15 cellular contexts compared by ENCODE assay signal in the genomic region with DNA sequence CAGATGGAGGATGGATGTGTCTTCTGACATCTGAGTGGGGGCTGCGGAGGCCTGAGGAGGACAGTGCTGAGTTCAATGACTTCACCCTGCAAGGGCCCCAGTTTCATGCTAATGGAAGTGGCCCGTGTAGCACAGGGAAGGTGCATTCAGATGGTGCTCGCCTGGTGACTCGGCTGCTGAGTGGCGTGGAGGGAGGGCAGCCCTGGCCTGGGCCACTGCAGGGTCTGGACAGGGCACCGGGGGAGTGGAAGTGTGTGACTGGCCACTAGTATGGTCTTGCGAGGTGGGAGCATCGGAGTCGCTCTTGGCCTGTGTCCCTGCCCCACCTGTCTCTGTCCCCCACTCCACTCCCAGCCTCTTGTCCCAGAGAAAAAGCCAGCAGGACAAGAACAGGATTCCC. TPM values are rescaled to one million over a fixed set of nuclear protein-coding genes. Genes with fewer than 3 reads are reported as not detected.
DNase-seq lines count a peak whose midpoint lies in the region; ATAC-seq and TF ChIP-seq lines count a peak whose summit lies in the region.
"Had no signal": no experiment of that assay in that cellular context is flagged by ENCODE, and none has a peak within 500 bp of the region (broad histone marks: within the 10 kb centered on the region; RNA-seq: fewer than 3 reads in every experiment).

No MANE protein-coding gene starts in this region.

- no peaks in the 10 kb centered on the region for H3K36me3 ChIP-seq in right atrium auricular region
- no peaks in the 10 kb centered on the region for H3K36me3 ChIP-seq in GM23338 (ENCODE audit: insufficient read depth)
- no peaks in the 10 kb centered on the region for H3K36me3 ChIP-seq in naive thymus-derived CD4-positive, alpha-beta T cell (ENCODE audit: control insufficient read depth in 2 of 3, insufficient read depth in 3 of 3, low read length in 3 of 3)
- H3K36me3 ChIP-seq: BLaER1 had no signal

- H3K4me1 ChIP-seq in right atrium auricular region, result peaks cover 0 to 14% of the 10 kb centered on the region in 2 donors
- peaks cover 5% of the 10 kb centered on the region for H3K4me1 ChIP-seq in GM23338 (ENCODE audit: insufficient read depth)
- peaks cover 7 to 20% of the 10 kb centered on the region in 2 donors for H3K4me1 ChIP-seq in naive thymus-derived CD4-positive, alpha-beta T cell (ENCODE audit: control insufficient read depth in 2 of 2, insufficient read depth in 2 of 2, low read length in 2 of 2)

- intact Hi-C loops in Right ventricle myocardium inferior (cut with DNase I), result no loop called here
- intact Hi-C loops in naive thymus-derived CD4-positive, alpha-beta T cell (cut with micrococcal nuclease), result no loop called here

- ATAC-seq in Right ventricle myocardium inferior, result no peak
- peak; percentile 1; the same call in 1 of the 3 replicates for ATAC-seq in GM23338
- no peak for ATAC-seq in naive thymus-derived CD4-positive, alpha-beta T cell

- no peaks in the 10 kb centered on the region; the same call in 2 of the 3 replicates for H3K36me3 Mint-ChIP-seq in GM23338 (ENCODE audit: low read depth)
- H3K36me3 Mint-ChIP-seq in glutamatergic neuron (ENCODE audit: unreplicated experiment), result no peaks in the 10 kb centered on the region
- H3K36me3 Mint-ChIP-seq in nephron (ENCODE audit: low read depth), result no peaks in the 10 kb centered on the region
- H3K36me3 Mint-ChIP-seq in naive thymus-derived CD4-positive, alpha-beta T cell, result peaks cover 0 to 5% (median 0%) of the 10 kb centered on the region in 5 donors
- H3K36me3 Mint-ChIP-seq: CD4-positive, CD25-positive, alpha-beta regulatory T cell had no signal

- POLR2A ChIA-PET in naive thymus-derived CD4-positive, alpha-beta T cell (lab: Charles Lee), result no interaction called here

- no peaks in the 10 kb centered on the region for H3K79me2 ChIP-seq in GM23338 (replicated peaks; ENCODE audit: insufficient read depth)

- peaks cover 82% of the 10 kb centered on the region for H3K27me3 Mint-ChIP-seq in GM23338 (ENCODE audit: insufficient read depth, low read depth, poor library complexity)
- peaks cover 21% of the 10 kb centered on the region for H3K27me3 Mint-ChIP-seq in glutamatergic neuron (ENCODE audit: unreplicated experiment)
- peaks cover 88% of the 10 kb centered on the region for H3K27me3 Mint-ChIP-seq in nephron (ENCODE audit: low read depth)
- H3K27me3 Mint-ChIP-seq in naive thymus-derived CD4-positive, alpha-beta T cell, result peaks cover 48 to 75% (median 63%) of the 10 kb centered on the region in 5 donors

- CTCF ChIA-PET in naive thymus-derived CD4-positive, alpha-beta T cell (lab: Charles Lee), result no interaction called here

- H3K4me3 ChIP-seq in right atrium auricular region (no peak overlapping the region), GM23338 (no peak overlapping the region)
- H3K4me3 ChIP-seq in naive thymus-derived CD4-positive, alpha-beta T cell (ENCODE audit: low read length), result no peak overlapping the region
- H3K4me3 ChIP-seq: BLaER1 had no signal

- H3K9me3 ChIP-seq in right atrium auricular region, result no peaks in the 10 kb centered on the region
- no peaks in the 10 kb centered on the region for H3K9me3 ChIP-seq in naive thymus-derived CD4-positive, alpha-beta T cell (ENCODE audit: control insufficient read depth in 2 of 3, low read length in 3 of 3)
- H3K9me3 ChIP-seq: BLaER1 had no signal

- H3K9me3 Mint-ChIP-seq in GM23338 (no peaks in the 10 kb centered on the region), glutamatergic neuron (ENCODE audit: unreplicated experiment) (peaks cover 2% of the 10 kb centered on the region), nephron (peaks cover 3% of the 10 kb centered on the region)
- H3K9me3 Mint-ChIP-seq in naive thymus-derived CD4-positive, alpha-beta T cell, result no peaks in the 10 kb centered on the region
- H3K9me3 Mint-ChIP-seq: HFFc6 had no signal

- H3K27ac ChIP-seq in right atrium auricular region, result no peak overlapping the region
- H3K27ac ChIP-seq in GM23338 (ENCODE audit: low read depth), result no peak overlapping the region
- H3K27ac ChIP-seq in naive thymus-derived CD4-positive, alpha-beta T cell (ENCODE audit: low read depth, low read length), result no peak overlapping the region
- H3K27ac ChIP-seq: 22Rv1, BLaER1 had no signal

- H3K4me2 ChIP-seq in GM23338, result no peak overlapping the region

- 0 out of 2 replicates have a peak, but pooled peaks cover 6% of the 10 kb centered on the region for H3F3A ChIP-seq in GM23338 (replicated peaks; ENCODE audit: low read depth)

- H3K27me3 ChIP-seq in right atrium auricular region (peaks cover 11 to 27% of the 10 kb centered on the region in 2 donors), GM23338 (ENCODE audit: insufficient read depth) (peaks cover 85% of the 10 kb centered on the region)
- peaks cover 0 to 4% of the 10 kb centered on the region in 2 donors for H3K27me3 ChIP-seq in naive thymus-derived CD4-positive, alpha-beta T cell (ENCODE audit: control insufficient read depth in 2 of 2, insufficient read depth in 2 of 2, low read length in 2 of 2)

- H3K9me2 ChIP-seq in GM23338 (ENCODE audit: insufficient read depth), result no peaks in the 10 kb centered on the region

- peak; percentile 18 for DNase-seq in Right ventricle myocardium inferior (ENCODE audit: missing footprints)
- DNase-seq in right atrium auricular region (ENCODE audit: low spot score), result no peak
- no peak for DNase-seq in GM23338 (ENCODE audit: low spot score)
- peak; percentile 13 for DNase-seq in glutamatergic neuron
- DNase-seq in activated T-cell treated with anti-CD3 and anti-CD28 coated beads, Interleukin-2, amount 50 U/mL, for 48 hours, result no peak
- DNase-seq in naive thymus-derived CD4-positive, alpha-beta T cell, result no peak
- DNase-seq in putamen (ENCODE audit: low spot score), result no peak
- DNase-seq: CD4-positive, CD25-positive, alpha-beta regulatory T cell; DMS53; GF-D8; HCEC 1CT; HFFc6 had no signal

- TF ChIP-seq CTCF in right atrium auricular region (IDR thresholded peaks at IDR 0.05) (no peak), GM23338 (conservative IDR thresholded peaks at IDR 0.05; ENCODE audit: low read depth in 2 of 2) (no peak), glutamatergic neuron (IDR thresholded peaks at IDR 0.05; ENCODE audit: partially characterized antibody, unreplicated experiment) (no peak), nephron (IDR thresholded peaks at IDR 0.05; ENCODE audit: unreplicated experiment in 3 of 3) (no peak)

- 0 out of 2 replicates have a peak, but pooled peaks cover 3% of the 10 kb centered on the region for H4K20me1 ChIP-seq in GM23338 (replicated peaks; ENCODE audit: insufficient read depth)

- no peak overlapping the region for H2AFZ ChIP-seq in GM23338

- H3K27ac Mint-ChIP-seq in GM23338 (no peak overlapping the region), glutamatergic neuron (ENCODE audit: unreplicated experiment) (no peak overlapping the region), nephron (no peak overlapping the region)
- H3K27ac Mint-ChIP-seq in naive thymus-derived CD4-positive, alpha-beta T cell, result no peak overlapping the region
- H3K27ac Mint-ChIP-seq: HFFc6 had no signal

- peaks cover 35% of the 10 kb centered on the region for H3K4me1 Mint-ChIP-seq in GM23338
- H3K4me1 Mint-ChIP-seq in glutamatergic neuron (ENCODE audit: low read depth, unreplicated experiment), result no peaks in the 10 kb centered on the region
- H3K4me1 Mint-ChIP-seq in nephron, result peaks cover 25% of the 10 kb centered on the region
- H3K4me1 Mint-ChIP-seq in naive thymus-derived CD4-positive, alpha-beta T cell, result peaks cover 29 to 42% (median 37%) of the 10 kb centered on the region in 7 donors

- H3K4me3 Mint-ChIP-seq in GM23338 (no peak overlapping the region), glutamatergic neuron (ENCODE audit: unreplicated experiment) (no peak overlapping the region), nephron (peak overlapping the region in 2 of 3 experiments; percentile 21 to 79)
- peak overlapping the region in 3 of 10 donors; percentile 36 to 82 (median 45) for H3K4me3 Mint-ChIP-seq in naive thymus-derived CD4-positive, alpha-beta T cell
- H3K4me3 Mint-ChIP-seq: HFFc6 had no signal

TF ChIP-seq in GM23338, 12 proteins besides CTCF, POLR2A, EP300 and RAD21 (continues in another document):
- TF ChIP-seq, protein P1, sequence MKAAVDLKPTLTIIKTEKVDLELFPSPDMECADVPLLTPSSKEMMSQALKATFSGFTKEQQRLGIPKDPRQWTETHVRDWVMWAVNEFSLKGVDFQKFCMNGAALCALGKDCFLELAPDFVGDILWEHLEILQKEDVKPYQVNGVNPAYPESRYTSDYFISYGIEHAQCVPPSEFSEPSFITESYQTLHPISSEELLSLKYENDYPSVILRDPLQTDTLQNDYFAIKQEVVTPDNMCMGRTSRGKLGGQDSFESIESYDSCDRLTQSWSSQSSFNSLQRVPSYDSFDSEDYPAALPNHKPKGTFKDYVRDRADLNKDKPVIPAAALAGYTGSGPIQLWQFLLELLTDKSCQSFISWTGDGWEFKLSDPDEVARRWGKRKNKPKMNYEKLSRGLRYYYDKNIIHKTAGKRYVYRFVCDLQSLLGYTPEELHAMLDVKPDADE (IDR thresholded peaks at IDR 0.05), result no peak
- no peak for TF ChIP-seq ZNF114 (CRISPR knock-in tag; IDR thresholded peaks at IDR 0.05)

RNA-seq across cellular contexts. Expression of a gene that starts 1.7 kb away (rescaled TPM):
- total RNA-seq in Right ventricle myocardium inferior (1.1 TPM), right atrium auricular region (1 to 10 TPM; 1.8 to 2.3 TPM), glutamatergic neuron (ENCODE audit: unreplicated experiment) (1.1 TPM)
- total RNA-seq in GM23338 (2014; rRNA removed; shearing (Covaris generic)), result 2.2 and 3.1 TPM in 2 replicates
- polyA plus RNA-seq in GM23338 (2016; fragmentation: Nextera tagmentation; extraction: Ambion mirVana), result 0.39 and 0.75 TPM in 2 replicates
- total RNA-seq in naive thymus-derived CD4-positive, alpha-beta T cell, result 1 to 10 TPM; 1.5 to 3.4 (median 2.4) TPM
- 1 to 10 TPM; 3.4 to 5.5 TPM for polyA plus RNA-seq in naive thymus-derived CD4-positive, alpha-beta T cell

Comparison
In these comparisons a context has a peak if more than half of its experiments do, and no peak if none do; other contexts are left out.
1. DNase-seq: peak in Right ventricle myocardium inferior (single experiment) and glutamatergic neuron (single experiment); none in right atrium auricular region (single experiment), GM23338 (single experiment), activated T-cell treated with anti-CD3 and anti-CD28 coated beads, Interleukin-2, amount 50 U/mL, for 48 hours (0 of 2), naive thymus-derived CD4-positive, alpha-beta T cell (0 of 9) and putamen (single experiment).
2. H3K4me3 Mint-ChIP-seq: peak in nephron (2 of 3); none in GM23338 (single experiment) and glutamatergic neuron (single experiment).